1 cellular context compared by ENCODE assay signal in genomic region chr21:16342932-16343331, GRCh38.
TF ChIP-seq lines count a peak whose summit lies in the region.

No MANE protein-coding gene starts in this region.

TF ChIP-seq in GM23338, 12 proteins besides CTCF, POLR2A, EP300 and RAD21 (continued from another document):
- no peak for TF ChIP-seq REST (IDR thresholded peaks at IDR 0.05; ENCODE audit: unreplicated experiment)
- TF ChIP-seq ETS1 (IDR thresholded peaks at IDR 0.05), result no peak
- TF ChIP-seq STAT1 (IDR thresholded peaks at IDR 0.05; ENCODE audit: unreplicated experiment), result no peak
- TF ChIP-seq JUNB (IDR thresholded peaks at IDR 0.05; ENCODE audit: unreplicated experiment), result no peak
- TF ChIP-seq NANOG (IDR thresholded peaks at IDR 0.05; ENCODE audit: borderline replicate concordance), result no peak
- no peak for TF ChIP-seq ZNF462 (CRISPR knock-in tag; IDR thresholded peaks at IDR 0.05)
- no peak for TF ChIP-seq CREB1 (CRISPR knock-in tag; IDR thresholded peaks at IDR 0.05; ENCODE audit: low read depth)
- TF ChIP-seq EZH2 (IDR thresholded peaks at IDR 0.05; ENCODE audit: low read depth, unreplicated experiment), result no peak
- no peak for TF ChIP-seq ZNF331 (CRISPR knock-in tag; IDR thresholded peaks at IDR 0.05; ENCODE audit: low read depth)
- no peak for TF ChIP-seq EZH2phosphoT487 (IDR thresholded peaks at IDR 0.05; ENCODE audit: unreplicated experiment)
